Comparison of ENCODE assay signal across 25 cellular contexts in the genomic region with DNA sequence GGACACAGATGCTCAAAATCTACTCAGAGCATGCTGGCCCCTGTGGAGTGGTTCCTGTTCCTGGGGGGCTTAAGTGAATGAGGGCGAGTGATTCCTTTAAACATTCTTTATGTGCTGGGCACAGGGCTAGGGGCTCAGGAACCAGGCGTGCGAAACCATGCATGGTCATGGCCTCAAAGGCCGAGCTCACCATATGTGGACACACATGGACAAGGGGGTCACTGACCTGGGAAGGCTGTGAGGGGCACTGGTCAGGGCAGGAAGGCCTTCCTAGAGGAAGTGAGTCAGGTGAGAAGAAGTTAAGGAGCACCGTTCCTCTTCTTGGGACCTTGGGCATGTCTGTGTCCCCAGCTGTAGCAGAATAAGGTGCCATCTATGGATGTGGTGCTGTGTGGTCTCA.
"Had no signal": no experiment of that assay in that cellular context is flagged by ENCODE, and none has a peak within 500 bp of the region (broad histone marks: within the 10 kb centered on the region; RNA-seq: fewer than 3 reads in every experiment).

No MANE protein-coding gene starts in this region.

- H3K9me3 ChIP-seq: vagina had no signal

- H3K4me1 ChIP-seq: heart right ventricle, pancreas, vagina had no signal

- H3K27ac ChIP-seq: brain microvascular endothelial cell, heart right ventricle, pancreas, vagina, VCaP had no signal

- H3K4me3 ChIP-seq: heart right ventricle, pancreas, vagina had no signal

- H3K4me3 Mint-ChIP-seq: activated naive CD4-positive, alpha-beta T cell treated with anti-CD3 and anti-CD28 coated beads, Interleukin-2, amount 10 ng/mL, durations not matched to agents 7 days and 5 days; activated T-cell treated with anti-CD3 and anti-CD28 coated beads, Interleukin-2, amount 50 U/mL, for 72 hours; endodermal cell; stimulated activated memory B cell treated with anti-CD40 and anti-IgM and Interleukin-4, amounts not matched to agents 10 μg/mL and 1 μg/mL and 100 μg/mL, for 72 hours; stimulated activated naive CD8-positive, alpha-beta T cell treated with anti-CD3 and anti-CD28 coated beads, Interleukin-15, amount 100 ng/mL, for 72 hours; T-helper 2 cell treated with Interferon-gamma antibody and Interleukin-4, amounts not matched to agents 5 μg/mL and 100 μg/mL, for 36 hours; type B pancreatic cell had no signal

- H3K27ac Mint-ChIP-seq: activated naive CD4-positive, alpha-beta T cell treated with anti-CD3 and anti-CD28 coated beads, Interleukin-2, amount 10 ng/mL, durations not matched to agents 7 days and 5 days; activated T-cell treated with anti-CD3 and anti-CD28 coated beads, Interleukin-2, amount 50 U/mL, for 72 hours; endodermal cell; stimulated activated memory B cell treated with anti-CD40 and anti-IgM and Interleukin-4, amounts not matched to agents 10 μg/mL and 1 μg/mL and 100 μg/mL, for 72 hours; stimulated activated naive CD8-positive, alpha-beta T cell treated with anti-CD3 and anti-CD28 coated beads, Interleukin-15, amount 100 ng/mL, for 72 hours; T-helper 2 cell treated with Interferon-gamma antibody and Interleukin-4, amounts not matched to agents 5 μg/mL and 100 μg/mL, for 36 hours; type B pancreatic cell had no signal

- H3K9me3 Mint-ChIP-seq: type B pancreatic cell had no signal

- H3K27me3 ChIP-seq: vagina had no signal

- ATAC-seq: activated T-cell treated with anti-CD3 and anti-CD28 coated beads, Interleukin-2, amount 50 U/mL, for 72 hours; esophagus mucosa; heart right ventricle; left lobe of liver; pancreas; right cardiac atrium; stimulated activated memory B cell treated with anti-CD40 and anti-IgM and Interleukin-4, amounts not matched to agents 10 μg/mL and 1 μg/mL and 100 μg/mL, for 72 hours; stimulated activated naive CD8-positive, alpha-beta T cell treated with anti-CD3 and anti-CD28 coated beads, Interleukin-15, amount 100 ng/mL, for 72 hours had no signal

- H3K36me3 ChIP-seq: brain microvascular endothelial cell, heart right ventricle, pancreas, vagina had no signal

- DNase-seq: activated CD4-positive, alpha-beta T cell treated with anti-CD3 and anti-CD28 coated beads for 4 hours; activated CD4-positive, alpha-beta T cell treated with anti-CD3 and anti-CD28 coated beads, Interleukin-2, amount 50 U/mL, for 4 hours; activated naive CD4-positive, alpha-beta T cell treated with anti-CD3 and anti-CD28 coated beads, Interleukin-2, amount 10 ng/mL, durations not matched to agents 7 days and 5 days; activated T-cell treated with anti-CD3 and anti-CD28 coated beads for 4 hours; activated T-cell treated with anti-CD3 and anti-CD28 coated beads, Interleukin-2, amount 50 U/mL, for 72 hours; amniotic stem cell; brain microvascular endothelial cell; caudate nucleus; endodermal cell; foreskin fibroblast; heart right ventricle; stimulated activated CD4-positive, alpha-beta T cell treated with anti-CD3 and anti-CD28 coated beads, Interleukin-12 subunit alpha, Interleukin-12 subunit beta, amount 100 ng/mL, for 4 hours; stimulated activated CD4-positive, alpha-beta T cell treated with anti-CD3 and anti-CD28 coated beads, Interleukin-4, amount 100 ng/mL, for 24 hours; stimulated activated naive CD8-positive, alpha-beta T cell treated with anti-CD3 and anti-CD28 coated beads, Interleukin-15, amount 100 ng/mL, for 72 hours; substantia nigra; T-helper 1 cell had no signal

- H3K4me1 Mint-ChIP-seq: activated naive CD4-positive, alpha-beta T cell treated with anti-CD3 and anti-CD28 coated beads, Interleukin-2, amount 10 ng/mL, durations not matched to agents 7 days and 5 days; endodermal cell; stimulated activated memory B cell treated with anti-CD40 and anti-IgM and Interleukin-4, amounts not matched to agents 10 μg/mL and 1 μg/mL and 100 μg/mL, for 72 hours; stimulated activated naive CD8-positive, alpha-beta T cell treated with anti-CD3 and anti-CD28 coated beads, Interleukin-15, amount 100 ng/mL, for 72 hours had no signal

- H3K36me3 Mint-ChIP-seq: activated naive CD4-positive, alpha-beta T cell treated with anti-CD3 and anti-CD28 coated beads, Interleukin-2, amount 10 ng/mL, durations not matched to agents 7 days and 5 days; stimulated activated memory B cell treated with anti-CD40 and anti-IgM and Interleukin-4, amounts not matched to agents 10 μg/mL and 1 μg/mL and 100 μg/mL, for 72 hours; type B pancreatic cell had no signal
